Comparison of ENCODE assay signal across 1 cellular context in genomic region chr15:33161209-33161608, GRCh38.
TF ChIP-seq lines count a peak whose summit lies in the region.

No MANE protein-coding gene starts in this region.

TF ChIP-seq in SK-N-SH, 30 proteins besides CTCF, POLR2A, EP300 and RAD21 (continued from another document):
- TF ChIP-seq TAF1 (IDR thresholded peaks at IDR 0.05; ENCODE audit: borderline replicate concordance, low read depth, low read length) (no peak), FOXJ3 (CRISPR knock-in tag; IDR thresholded peaks at IDR 0.05) (no peak)
TF ChIP-seq in SK-N-SH: peak in this region for 0.
